29 cellular contexts compared by ENCODE assay signal in genomic region chr14:99673328-99674063, GRCh38. TPM values are rescaled to one million over a fixed set of nuclear protein-coding genes. Genes with fewer than 3 reads are reported as not detected.
DNase-seq lines count a peak whose midpoint lies in the region; ATAC-seq and TF ChIP-seq lines count a peak whose summit lies in the region.
"Had no signal": no experiment of that assay in that cellular context is flagged by ENCODE, and none has a peak within 500 bp of the region (broad histone marks: within the 10 kb centered on the region; RNA-seq: fewer than 3 reads in every experiment).

No MANE protein-coding gene starts in this region.

- H3K27ac ChIP-seq in caudate nucleus (ENCODE audit: low read depth, low read length) (peak overlapping the region; percentile 36), aorta (ENCODE audit: low read depth in 1 of 2, low read length in 2 of 2) (no peak overlapping the region), SJCRH30 (no peak overlapping the region), coronary artery (no peak overlapping the region)
- H3K27ac ChIP-seq: A549, cardiac muscle cell, heart left ventricle, right lobe of liver, upper lobe of right lung had no signal

- H3K9me3 Mint-ChIP-seq in activated CD8-positive, alpha-beta memory T cell treated with anti-CD3 and anti-CD28 coated beads, Interleukin-2, amount 10 ng/mL, durations not matched to agents 7 days and 5 days (ENCODE audit: low read depth): no peaks in the 10 kb centered on the region
- H3K9me3 Mint-ChIP-seq in neural crest cell: no peaks in the 10 kb centered on the region

- H3K9me3 ChIP-seq in aorta (ENCODE audit: control insufficient read depth, low read length) (peaks cover 4% of the 10 kb centered on the region), SJCRH30 (replicated peaks) (no peaks in the 10 kb centered on the region)
- H3K9me3 ChIP-seq: right lobe of liver, upper lobe of right lung had no signal

- H3K36me3 Mint-ChIP-seq in activated CD8-positive, alpha-beta memory T cell treated with anti-CD3 and anti-CD28 coated beads, Interleukin-2, amount 10 ng/mL, durations not matched to agents 7 days and 5 days: no peaks in the 10 kb centered on the region
- H3K36me3 Mint-ChIP-seq in neural crest cell (ENCODE audit: low read depth): no peaks in the 10 kb centered on the region
- H3K36me3 Mint-ChIP-seq: activated naive CD8-positive, alpha-beta T cell treated with anti-CD3 and anti-CD28 coated beads for 36 hours; CD4-positive, alpha-beta memory T cell had no signal

- no peak for DNase-seq in activated CD8-positive, alpha-beta memory T cell treated with anti-CD3 and anti-CD28 coated beads, Interleukin-2, amount 10 ng/mL, durations not matched to agents 7 days and 5 days
- no peak for DNase-seq in activated CD8-positive, alpha-beta memory T cell treated with anti-CD3 and anti-CD28 coated beads, Interleukin-2, amount 50 U/mL, for 48 hours
- no peak for DNase-seq in caudate nucleus (lab: John Stamatoyannopoulos, UW)
- no peak for DNase-seq in neural crest cell (ENCODE audit: low read depth, low spot score)
- DNase-seq in aorta: peak; percentile 17 to 32
- DNase-seq in SJCRH30: no peak
- DNase-seq in activated CD4-positive, alpha-beta T cell treated with anti-CD3 and anti-CD28 coated beads for 48 hours: no peak
- no peak for DNase-seq in coronary artery (ENCODE audit: low spot score)
- DNase-seq: activated CD4-positive, alpha-beta T cell treated with anti-CD3 and anti-CD28 coated beads for 1 hour; activated CD8-positive, alpha-beta memory T cell treated with anti-CD3 and anti-CD28 coated beads for 24 hours; activated effector memory CD4-positive, alpha-beta T cell treated with anti-CD3 and anti-CD28 coated beads, Interleukin-2, amount 50 U/mL, for 16 hours; activated naive CD8-positive, alpha-beta T cell treated with anti-CD3 and anti-CD28 coated beads for 36 hours; activated T-cell treated with anti-CD3 and anti-CD28 coated beads, Interleukin-2, amount 50 U/mL, for 1 hour; dermis blood vessel endothelial cell; foreskin melanocyte; NCI-H1092 treated with DMSO at 0.1 percent for 48 hours; NCI-H2029; NCI-H524 treated with DMSO at 0.1 percent for 48 hours; PC-3; right lobe of liver; stimulated activated CD4-positive, alpha-beta T cell treated with anti-CD3 and anti-CD28 coated beads, Interleukin-4, amount 100 ng/mL, for 1 hour had no signal

- intact Hi-C loops in aorta (cut with DNase I): no loop called here

- H3K4me1 ChIP-seq in aorta (ENCODE audit: control insufficient read depth in 1 of 2, insufficient read depth in 2 of 2, low read length in 2 of 2): no peaks in the 10 kb centered on the region
- H3K4me1 ChIP-seq in SJCRH30: no peaks in the 10 kb centered on the region
- H3K4me1 ChIP-seq: upper lobe of right lung had no signal

- H3K36me3 ChIP-seq in aorta (ENCODE audit: control insufficient read depth in 1 of 2, insufficient read depth in 2 of 2, low read length in 1 of 2): no peaks in the 10 kb centered on the region
- no peaks in the 10 kb centered on the region for H3K36me3 ChIP-seq in SJCRH30
- H3K36me3 ChIP-seq: cardiac muscle cell, neutrophil, right lobe of liver, upper lobe of right lung had no signal

- peaks cover 22% of the 10 kb centered on the region for H3K4me1 Mint-ChIP-seq in activated CD8-positive, alpha-beta memory T cell treated with anti-CD3 and anti-CD28 coated beads, Interleukin-2, amount 10 ng/mL, durations not matched to agents 7 days and 5 days
- H3K4me1 Mint-ChIP-seq in neural crest cell: peaks cover 50% of the 10 kb centered on the region

- peak overlapping the region; percentile 82 for H3K27ac Mint-ChIP-seq in activated CD8-positive, alpha-beta memory T cell treated with anti-CD3 and anti-CD28 coated beads, Interleukin-2, amount 10 ng/mL, durations not matched to agents 7 days and 5 days
- H3K27ac Mint-ChIP-seq in neural crest cell (ENCODE audit: unreplicated experiment): peak overlapping the region; percentile 67
- H3K27ac Mint-ChIP-seq: activated naive CD8-positive, alpha-beta T cell treated with anti-CD3 and anti-CD28 coated beads for 36 hours; progenitor cell of endocrine pancreas had no signal

- H3K27me3 ChIP-seq in aorta (ENCODE audit: control insufficient read depth in 1 of 2, insufficient read depth in 2 of 2, low read length in 1 of 2) (no peaks in the 10 kb centered on the region), SJCRH30 (no peaks in the 10 kb centered on the region)
- H3K27me3 ChIP-seq: cardiac muscle cell, right lobe of liver, upper lobe of right lung had no signal

- TF ChIP-seq CTCF in neural crest cell (conservative IDR thresholded peaks at IDR 0.05) (no peak), coronary artery (IDR thresholded peaks at IDR 0.05) (no peak)

- WGBS in aorta, 2 donors: 56 to 71% methylated on average over 5 to 8 of the region's 8 CpGs

- ATAC-seq in activated CD8-positive, alpha-beta memory T cell treated with anti-CD3 and anti-CD28 coated beads, Interleukin-2, amount 10 ng/mL, durations not matched to agents 7 days and 5 days: no peak
- no peak for ATAC-seq in aorta (ENCODE audit: low FRiP score)
- ATAC-seq: heart left ventricle, PC-3, upper lobe of right lung had no signal

- H3K4me3 ChIP-seq in aorta (ENCODE audit: low read length in 2 of 2) (no peak overlapping the region), SJCRH30 (no peak overlapping the region), coronary artery (no peak overlapping the region)
- H3K4me3 ChIP-seq: A549, cardiac muscle cell, heart left ventricle, right lobe of liver, upper lobe of right lung had no signal

- H3K27me3 Mint-ChIP-seq in activated CD8-positive, alpha-beta memory T cell treated with anti-CD3 and anti-CD28 coated beads, Interleukin-2, amount 10 ng/mL, durations not matched to agents 7 days and 5 days: peaks cover 10% of the 10 kb centered on the region
- no peaks in the 10 kb centered on the region for H3K27me3 Mint-ChIP-seq in neural crest cell (ENCODE audit: low read depth)

- no peak overlapping the region for H3K4me3 Mint-ChIP-seq in activated CD8-positive, alpha-beta memory T cell treated with anti-CD3 and anti-CD28 coated beads, Interleukin-2, amount 10 ng/mL, durations not matched to agents 7 days and 5 days
- no peak overlapping the region for H3K4me3 Mint-ChIP-seq in neural crest cell
- H3K4me3 Mint-ChIP-seq: activated naive CD8-positive, alpha-beta T cell treated with anti-CD3 and anti-CD28 coated beads for 36 hours had no signal

- CTCF ChIA-PET in activated CD8-positive, alpha-beta memory T cell treated with anti-CD3 and anti-CD28 coated beads, Interleukin-2, amount 10 ng/mL, durations not matched to agents 7 days and 5 days (lab: Charles Lee): interaction anchor here (2.0 kb wide), 1 partner anchor 15 kb away, joined by 6 read pairs; no protein-coding TSS in a partner anchor

RNA-seq across cellular contexts. Expression of gene CYP46A1, which starts 10.6 kb away (rescaled TPM):
- under 1 TPM in 1 of 2 experiments, not detected in 1; 0.15 TPM for total RNA-seq in activated CD8-positive, alpha-beta memory T cell treated with anti-CD3 and anti-CD28 coated beads, Interleukin-2, amount 10 ng/mL, durations not matched to agents 7 days and 5 days
- total RNA-seq in neural crest cell (3.0 and 3.6 TPM in 2 replicates), aorta (1 to 10 TPM in 1 of 2 donors, under 1 TPM in 1; 0.68 to 3.7 TPM)
- polyA plus RNA-seq in aorta: under 1 TPM in 1 of 2 donors, not detected in 1; 0.97 TPM
- total RNA-seq in SJCRH30 (2014; rRNA removed; shearing (Covaris generic)): 0.08 and 0.10 TPM in 2 replicates
- total RNA-seq: H4 had no signal
- polyA plus RNA-seq: CD4-positive, alpha-beta memory T cell had no signal

RNA-seq across cellular contexts. Expression of gene HHIPL1, which starts 28.6 kb away (rescaled TPM):
- total RNA-seq in activated CD8-positive, alpha-beta memory T cell treated with anti-CD3 and anti-CD28 coated beads, Interleukin-2, amount 10 ng/mL, durations not matched to agents 7 days and 5 days: under 1 TPM in 1 of 2 experiments, not detected in 1; 0.09 TPM
- total RNA-seq in neural crest cell (2.3 and 2.5 TPM in 2 replicates), aorta (1 to 10 TPM; 2.5 to 7.7 TPM)
- under 1 TPM; 0.51 to 0.63 TPM for polyA plus RNA-seq in aorta
- not detected in 2 replicates for total RNA-seq in SJCRH30 (2014; rRNA removed; shearing (Covaris generic))
- polyA plus RNA-seq: CD4-positive, alpha-beta memory T cell had no signal

Comparison
In these comparisons a context has a peak if more than half of its experiments do, and no peak if none do; other contexts are left out.
1. DNase-seq: peak in aorta (2 of 2); none in activated CD8-positive, alpha-beta memory T cell treated with anti-CD3 and anti-CD28 coated beads, Interleukin-2, amount 10 ng/mL, durations not matched to agents 7 days and 5 days (single experiment), activated CD8-positive, alpha-beta memory T cell treated with anti-CD3 and anti-CD28 coated beads, Interleukin-2, amount 50 U/mL, for 48 hours (single experiment), caudate nucleus (0 of 61), neural crest cell (single experiment), SJCRH30 (0 of 2), activated CD4-positive, alpha-beta T cell treated with anti-CD3 and anti-CD28 coated beads for 48 hours (single experiment) and coronary artery (single experiment).